1 cellular context compared by ENCODE assay signal in genomic region chr11:120674537-120674936, GRCh38.
TF ChIP-seq lines count a peak whose summit lies in the region.

No MANE protein-coding gene starts in this region.

TF ChIP-seq in HepG2, 621 proteins besides CTCF, POLR2A, EP300 and RAD21 (continued from another document and continues in another):
- TF ChIP-seq ZBTB40 (IDR thresholded peaks at IDR 0.05) (no peak), ZBTB40 (CRISPR knock-in tag; IDR thresholded peaks at IDR 0.05) (no peak; the same call in 1 of the 2 replicates), ZNF136 (CRISPR knock-in tag; IDR thresholded peaks at IDR 0.05; ENCODE audit: low read depth) (no peak), BRCA1 (CRISPR knock-in tag; IDR thresholded peaks at IDR 0.05) (no peak), ZNF124 (CRISPR knock-in tag; IDR thresholded peaks at IDR 0.05) (no peak), ZNF776 (CRISPR knock-in tag; IDR thresholded peaks at IDR 0.05) (no peak), MEIS2 (CRISPR knock-in tag; IDR thresholded peaks at IDR 0.05) (peak; percentile 70), ASH2L (IDR thresholded peaks at IDR 0.05; ENCODE audit: insufficient read length, low read depth, low read length) (peak; percentile 94), ZNF562 (CRISPR knock-in tag; IDR thresholded peaks at IDR 0.05; ENCODE audit: borderline replicate concordance) (no peak), ZMYM4 (CRISPR knock-in tag; IDR thresholded peaks at IDR 0.05) (no peak), ZNF784 (CRISPR knock-in tag; IDR thresholded peaks at IDR 0.05; ENCODE audit: borderline replicate concordance) (no peak), SPEN (CRISPR knock-in tag; IDR thresholded peaks at IDR 0.05; ENCODE audit: low read depth) (peak; percentile 58; the same call in 1 of the 2 replicates), ELF1 (CRISPR knock-in tag; IDR thresholded peaks at IDR 0.05) (0 out of 2 replicates have a peak, but pooled peaks have one; percentile 13), FOXP1 (IDR thresholded peaks at IDR 0.05) (no peak), FOXP1 (CRISPR knock-in tag; IDR thresholded peaks at IDR 0.05) (0 out of 2 replicates have a peak, but pooled peaks have one; percentile 26), GABPA (IDR thresholded peaks at IDR 0.05; ENCODE audit: low read depth, low read length) (no peak), GABPA (CRISPR knock-in tag; IDR thresholded peaks at IDR 0.05; ENCODE audit: low read depth) (no peak), PATZ1 (CRISPR knock-in tag; IDR thresholded peaks at IDR 0.05) (peak; percentile 80), PRDM10 (CRISPR knock-in tag; IDR thresholded peaks at IDR 0.05; ENCODE audit: low read depth) (0 out of 2 replicates have a peak, but pooled peaks have one; percentile 14), SYNCRIP (IDR thresholded peaks at IDR 0.05; ENCODE audit: insufficient read depth, low read depth, low read length) (no peak), PHF21A (CRISPR knock-in tag; IDR thresholded peaks at IDR 0.05) (peak; percentile 81), NFE2 (CRISPR knock-in tag; IDR thresholded peaks at IDR 0.05) (no peak), CHD2 (IDR thresholded peaks at IDR 0.05; ENCODE audit: low read depth, low read length) (0 out of 2 replicates have a peak, but pooled peaks have one; percentile 18), ZNF503 (CRISPR knock-in tag; IDR thresholded peaks at IDR 0.05) (peak; percentile 58; the same call in 1 of the 2 replicates), BHLHE40 (IDR thresholded peaks at IDR 0.05; ENCODE audit: low read length) (no peak), ZFY (CRISPR knock-in tag; IDR thresholded peaks at IDR 0.05) (no peak), SIX4 (CRISPR knock-in tag; IDR thresholded peaks at IDR 0.05) (no peak), RBFOX2 (IDR thresholded peaks at IDR 0.05; ENCODE audit: low read depth, low read length) (no peak), TRIM22 (IDR thresholded peaks at IDR 0.05) (no peak), ZNF414 (CRISPR knock-in tag; IDR thresholded peaks at IDR 0.05) (no peak), ZNF512 (CRISPR knock-in tag; IDR thresholded peaks at IDR 0.05) (no peak)
